In genomic region chr18:29588446-29589100, GRCh38 we compare ENCODE assay signal across 19 cellular contexts.
DNase-seq lines count a peak whose midpoint lies in the region; ATAC-seq lines count a peak whose summit lies in the region.
"Had no signal": no experiment of that assay in that cellular context is flagged by ENCODE, and none has a peak within 500 bp of the region (broad histone marks: within the 10 kb centered on the region; RNA-seq: fewer than 3 reads in every experiment).

No MANE protein-coding gene starts in this region.

- H3K27ac ChIP-seq in neuronal stem cell (replicated peaks; ENCODE audit: low read length): no peak overlapping the region
- H3K27ac ChIP-seq: C4-2B, HL-60 had no signal

- H4K91ac ChIP-seq in neuronal stem cell (ENCODE audit: low read depth, low read length, poor library complexity): no peak overlapping the region

- H3K23ac ChIP-seq in neuronal stem cell (ENCODE audit: low read depth, low read length, poor library complexity): peak overlapping the region; percentile 37

- no peak overlapping the region for H3K4ac ChIP-seq in neuronal stem cell (ENCODE audit: low read length)

- H4K8ac ChIP-seq in neuronal stem cell (ENCODE audit: low read depth, low read length): no peak overlapping the region

- H3K14ac ChIP-seq in neuronal stem cell (ENCODE audit: low read length): no peak overlapping the region

- no peaks in the 10 kb centered on the region for H3K4me1 ChIP-seq in neuronal stem cell (ENCODE audit: control insufficient read depth in 2 of 2, insufficient read depth in 1 of 2, low read depth in 1 of 2, low read length in 2 of 2)

- no peak overlapping the region for H2AFZ ChIP-seq in neuronal stem cell (ENCODE audit: low read length)

- peak overlapping the region in 1 of 2 donors; percentile 34 for H3K4me3 ChIP-seq in neuronal stem cell (ENCODE audit: low read length in 2 of 2)

- no peaks in the 10 kb centered on the region for H3K36me3 Mint-ChIP-seq in stimulated activated effector memory CD8-positive, alpha-beta T cell treated with anti-CD3 and anti-CD28 coated beads, Interleukin-12 subunit alpha, Interleukin-12 subunit beta, amount 100 ng/mL, for 72 hours
- H3K36me3 Mint-ChIP-seq: CD4-positive, alpha-beta memory T cell had no signal

- no peak overlapping the region for H3K27ac Mint-ChIP-seq in stimulated activated effector memory CD8-positive, alpha-beta T cell treated with anti-CD3 and anti-CD28 coated beads, Interleukin-12 subunit alpha, Interleukin-12 subunit beta, amount 100 ng/mL, for 72 hours
- H3K27ac Mint-ChIP-seq: B cell; CD4-positive, alpha-beta memory T cell; HFFc6 had no signal

- no peak overlapping the region for H2BK15ac ChIP-seq in neuronal stem cell (ENCODE audit: low read length)

- no peaks in the 10 kb centered on the region for H3K79me1 ChIP-seq in neuronal stem cell (ENCODE audit: low read depth, low read length)

- WGBS in neuronal stem cell (ENCODE audit: extremely low coverage in 2 of 2, insufficient read length in 2 of 2, insufficient replicate concordance in 1 of 2), 2 donors: no CpG with 5 or more reads among the region's 17 CpGs

- H3K18ac ChIP-seq in neuronal stem cell (ENCODE audit: low read length): no peak overlapping the region

- peak; percentile 26 for DNase-seq in ELF-1 (ENCODE audit: low read depth, low spot score)
- DNase-seq in SK-N-DZ (ENCODE audit: low spot score): peak; percentile 51
- DNase-seq in neuronal stem cell (ENCODE audit: low spot score): no peak
- no peak for DNase-seq in stimulated activated effector memory CD8-positive, alpha-beta T cell treated with anti-CD3 and anti-CD28 coated beads, Interleukin-12 subunit alpha, Interleukin-12 subunit beta, amount 100 ng/mL, for 72 hours (ENCODE audit: low spot score in 2 of 2)
- DNase-seq in NCI-H2029 treated with DMSO at 0.1 percent for 48 hours (lab: John Stamatoyannopoulos, UW): no peak
- no peak for DNase-seq in NCI-H446 (lab: John Stamatoyannopoulos, UW)
- no peak for DNase-seq in NCI-H1694 (lab: John Stamatoyannopoulos, UW)
- DNase-seq: CD4-positive, alpha-beta memory T cell; COR-L47; DMS153; DMS79 treated with DMSO at 0.1 percent for 48 hours; EL; GDM1; HCEC 1CT; HFFc6 had no signal

- no peak overlapping the region for H2BK120ac ChIP-seq in neuronal stem cell (ENCODE audit: low read depth, low read length)

- ATAC-seq in stimulated activated effector memory CD8-positive, alpha-beta T cell treated with anti-CD3 and anti-CD28 coated beads, Interleukin-12 subunit alpha, Interleukin-12 subunit beta, amount 100 ng/mL, for 72 hours: peak; percentile 21
- ATAC-seq in HG03280 (IDR thresholded peaks at IDR 0.05; ENCODE audit: unreplicated experiment): no peak

- H3K27me3 ChIP-seq in neuronal stem cell (ENCODE audit: control insufficient read depth in 3 of 3, insufficient read depth in 3 of 3, low read depth in 1 of 3, low read length in 3 of 3): no peaks in the 10 kb centered on the region

- no peaks in the 10 kb centered on the region for H3K36me3 ChIP-seq in neuronal stem cell (replicated peaks in 1 of 2; ENCODE audit: control insufficient read depth in 2 of 2, insufficient read depth in 2 of 2, low read length in 2 of 2)

- peaks cover 31% of the 10 kb centered on the region for H3K9me3 Mint-ChIP-seq in stimulated activated effector memory CD8-positive, alpha-beta T cell treated with anti-CD3 and anti-CD28 coated beads, Interleukin-12 subunit alpha, Interleukin-12 subunit beta, amount 100 ng/mL, for 72 hours
- H3K9me3 Mint-ChIP-seq: HFFc6 had no signal

- no peak overlapping the region for H2AK5ac ChIP-seq in neuronal stem cell (ENCODE audit: low read depth, low read length)

- H3K4me1 Mint-ChIP-seq in stimulated activated effector memory CD8-positive, alpha-beta T cell treated with anti-CD3 and anti-CD28 coated beads, Interleukin-12 subunit alpha, Interleukin-12 subunit beta, amount 100 ng/mL, for 72 hours: no peaks in the 10 kb centered on the region
- H3K4me1 Mint-ChIP-seq: B cell; CD4-positive, alpha-beta memory T cell had no signal

- no peak overlapping the region for H2BK12ac ChIP-seq in neuronal stem cell (ENCODE audit: low read length)

- H3K9me3 ChIP-seq in neuronal stem cell (replicated peaks in 1 of 2; ENCODE audit: control insufficient read depth in 2 of 2, insufficient read depth in 1 of 2, low read depth in 1 of 2, low read length in 2 of 2): peaks cover 0 to 3% of the 10 kb centered on the region in 2 donors

- no peak overlapping the region for H3K4me3 Mint-ChIP-seq in stimulated activated effector memory CD8-positive, alpha-beta T cell treated with anti-CD3 and anti-CD28 coated beads, Interleukin-12 subunit alpha, Interleukin-12 subunit beta, amount 100 ng/mL, for 72 hours
- H3K4me3 Mint-ChIP-seq: B cell; CD4-positive, alpha-beta memory T cell; HFFc6 had no signal

- no peak overlapping the region for H3K4me2 ChIP-seq in neuronal stem cell (ENCODE audit: insufficient read depth, low read length, poor library complexity, severe bottlenecking)

- H3K9ac ChIP-seq in neuronal stem cell (ENCODE audit: low read depth, low read length, poor library complexity): no peak overlapping the region

- H2BK5ac ChIP-seq in neuronal stem cell (ENCODE audit: low read length): no peak overlapping the region

Comparison
In these comparisons a context has a peak if more than half of its experiments do, and no peak if none do; other contexts are left out.
1. DNase-seq: peak in ELF-1 (single experiment) and SK-N-DZ (single experiment); none in neuronal stem cell (single experiment), stimulated activated effector memory CD8-positive, alpha-beta T cell treated with anti-CD3 and anti-CD28 coated beads, Interleukin-12 subunit alpha, Interleukin-12 subunit beta, amount 100 ng/mL, for 72 hours (0 of 2), NCI-H2029 treated with DMSO at 0.1 percent for 48 hours (single experiment), NCI-H446 (0 of 2) and NCI-H1694 (single experiment).